27 cellular contexts compared by ENCODE assay signal in the genomic region with DNA sequence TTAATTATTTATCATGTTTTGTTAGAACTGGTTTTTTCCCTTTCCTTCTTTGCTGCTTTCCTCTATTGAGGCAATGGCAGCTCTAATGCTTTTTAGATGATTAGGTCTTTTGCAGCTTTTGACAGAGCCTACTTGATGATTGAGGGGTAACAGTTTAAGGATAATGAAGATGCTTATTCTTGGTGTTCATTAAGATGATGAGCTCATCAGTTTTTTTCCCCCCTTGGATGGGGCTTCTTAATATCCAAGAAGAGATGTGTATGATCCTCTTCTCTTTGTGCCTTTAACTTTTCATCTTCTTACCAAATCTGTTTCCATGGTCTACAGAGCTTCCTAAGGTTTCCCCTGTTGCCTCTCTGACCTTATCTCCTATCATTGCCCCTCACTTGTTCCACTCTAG.
"Had no signal": no experiment of that assay in that cellular context is flagged by ENCODE, and none has a peak within 500 bp of the region (broad histone marks: within the 10 kb centered on the region; RNA-seq: fewer than 3 reads in every experiment).

No MANE protein-coding gene starts in this region.

- ATAC-seq: activated CD4-positive, alpha-beta T cell treated with anti-CD3 and anti-CD28 coated beads for 36 hours; activated T-helper 17 cell treated with anti-CD3 and anti-CD28 coated beads, Interleukin-2, amount 50 U/mL, for 72 hours; Panc1; Right ventricle myocardium inferior; T-cell had no signal

- H3K27me3 ChIP-seq: brain microvascular endothelial cell had no signal

- H3K4me3 Mint-ChIP-seq: activated CD4-positive, alpha-beta memory T cell treated with anti-CD3 and anti-CD28 coated beads, Interleukin-2, amount 10 ng/mL, durations not matched to agents 7 days and 5 days; activated CD4-positive, alpha-beta T cell treated with anti-CD3 and anti-CD28 coated beads for 36 hours; activated T-helper 17 cell treated with anti-CD3 and anti-CD28 coated beads, Interleukin-2, amount 50 U/mL, for 72 hours; T-cell had no signal

- DNase-seq: activated CD4-positive, alpha-beta memory T cell treated with anti-CD3 and anti-CD28 coated beads, Interleukin-2, amount 10 ng/mL, durations not matched to agents 7 days and 5 days; activated CD4-positive, alpha-beta T cell treated with anti-CD3 and anti-CD28 coated beads for 36 hours; activated CD4-positive, alpha-beta T cell treated with anti-CD3 and anti-CD28 coated beads, Interleukin-2, amount 50 U/mL, for 1 hour; activated gamma-delta T cell treated with Interleukin-2 at 50 U/mL for 16 hours; activated naive CD4-positive, alpha-beta T cell treated with anti-CD3 and anti-CD28 coated beads, Interleukin-2, amount 50 U/mL, for 16 hours; activated T-cell treated with anti-CD3 and anti-CD28 coated beads for 4 hours; activated T-cell treated with anti-CD3 and anti-CD28 coated beads, Interleukin-2, amount 50 U/mL, for 48 hours; amygdala; brain microvascular endothelial cell; cerebellar nuclear complex; NCI-H1105; NCI-H1436; NCI-H1694 treated with DMSO at 0.1 percent for 48 hours; NCI-H510A treated with DMSO at 0.1 percent for 48 hours; NCI-H69; NK-92 treated with Interleukin-12 subunit alpha and Interleukin-12 subunit beta, amount 100 ng/mL, for 24 hours; OCI-M1; RPMI8226; T-cell; T-helper 2 cell; T1000 had no signal

- H3K27me3 Mint-ChIP-seq: activated CD4-positive, alpha-beta memory T cell treated with anti-CD3 and anti-CD28 coated beads, Interleukin-2, amount 10 ng/mL, durations not matched to agents 7 days and 5 days; activated CD4-positive, alpha-beta T cell treated with anti-CD3 and anti-CD28 coated beads for 36 hours; activated T-helper 17 cell treated with anti-CD3 and anti-CD28 coated beads, Interleukin-2, amount 50 U/mL, for 72 hours; T-cell had no signal

- H3K4me3 ChIP-seq: SK-N-MC had no signal

- H3K27ac Mint-ChIP-seq: activated CD4-positive, alpha-beta memory T cell treated with anti-CD3 and anti-CD28 coated beads, Interleukin-2, amount 10 ng/mL, durations not matched to agents 7 days and 5 days; activated CD4-positive, alpha-beta T cell treated with anti-CD3 and anti-CD28 coated beads for 36 hours; T-cell had no signal

- FAIRE-seq: colon had no signal

- H3K27ac ChIP-seq: brain microvascular endothelial cell, SK-N-MC, VCaP had no signal

- H3K9me3 Mint-ChIP-seq: activated CD4-positive, alpha-beta memory T cell treated with anti-CD3 and anti-CD28 coated beads, Interleukin-2, amount 10 ng/mL, durations not matched to agents 7 days and 5 days; activated T-helper 17 cell treated with anti-CD3 and anti-CD28 coated beads, Interleukin-2, amount 50 U/mL, for 72 hours; T-cell had no signal
